Comparison of ENCODE assay signal across 8 cellular contexts in the genomic region with DNA sequence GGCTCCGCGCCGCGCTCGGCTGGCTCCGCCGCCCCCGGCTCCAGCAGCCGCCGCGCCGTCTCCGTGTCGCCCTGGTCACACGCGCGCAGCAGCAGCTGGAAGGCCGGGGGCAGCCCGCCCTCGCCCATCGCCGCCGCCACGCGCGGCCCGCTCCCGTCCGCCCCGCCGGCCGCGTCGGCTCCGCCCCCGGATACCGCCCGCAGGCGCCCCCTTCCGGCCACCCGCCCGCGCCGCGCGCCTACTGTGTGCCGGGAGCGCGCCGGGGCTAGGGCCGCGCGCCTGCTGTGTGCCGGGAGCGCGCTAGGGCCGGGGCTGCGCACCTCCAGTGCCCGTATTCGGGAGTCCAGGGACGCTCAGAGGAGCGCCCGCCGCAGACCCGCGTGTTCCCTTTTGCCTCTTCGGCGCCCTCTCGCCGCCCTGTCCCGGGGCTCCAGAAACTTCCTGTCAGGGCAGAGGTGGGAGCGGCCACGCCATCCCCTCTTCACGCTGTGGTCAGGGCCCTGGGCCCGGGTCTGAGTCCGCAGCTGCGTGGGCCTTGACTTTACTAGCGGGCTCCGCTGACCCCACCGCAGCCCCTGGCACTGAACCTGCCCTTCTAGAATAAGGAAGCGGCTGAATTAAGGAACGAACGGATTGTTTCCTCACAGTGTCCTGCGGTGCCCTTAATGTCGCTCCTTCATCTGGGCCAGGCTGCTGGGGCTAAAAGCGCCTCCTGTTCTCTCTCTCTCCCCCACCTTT.
DNase-seq lines count a peak whose midpoint lies in the region; ATAC-seq lines count a peak whose summit lies in the region.

A gene (minus strand): TSS at position 192 of the 738 bp plus-strand sequence. CDS start 64 bp downstream, at position 128.

- no peaks in the 10 kb centered on the region for H3K36me3 ChIP-seq in effector memory CD4-positive, alpha-beta T cell (ENCODE audit: control insufficient read depth, insufficient read depth, low read length)

- no peaks in the 10 kb centered on the region for H3K36me3 Mint-ChIP-seq in memory B cell

- peaks cover 21% of the 10 kb centered on the region for H3K4me1 Mint-ChIP-seq in memory B cell

- H3K27ac ChIP-seq in effector memory CD4-positive, alpha-beta T cell (ENCODE audit: insufficient read depth, low read length, poor library complexity, severe bottlenecking) = peak within 1 kb of the TSS; percentile 39

- DNase-seq in ACHN (peak; percentile 79), NCI-H69 (lab: John Stamatoyannopoulos, UW) (peak; percentile 94), memory B cell (ENCODE audit: low spot score in 2 of 2) (peak; percentile 90 to 96)
- DNase-seq in activated CD8-positive, alpha-beta memory T cell treated with anti-CD3 and anti-CD28 coated beads for 1 hour (ENCODE audit: extremely low read depth in 1 of 2, low read depth in 1 of 2) = peak; percentile 49 to 79
- DNase-seq in effector memory CD4-positive, alpha-beta T cell = peak; percentile 66 to 71 (median 69)
- DNase-seq in stimulated activated CD8-positive, alpha-beta memory T cell treated with anti-CD3 and anti-CD28 coated beads, Interleukin-12 subunit alpha, Interleukin-12 subunit beta, amount 100 ng/mL, for 1 hour (ENCODE audit: low read depth) = peak; percentile 72

- in situ Hi-C loops in ACHN (cut with HindIII; ENCODE audit: low pct_ligation_motif_present, low pct_unique_long_range_greater_than_20kb, low sequenced_read_pairs) = no loop called here

- H3K4me3 ChIP-seq in effector memory CD4-positive, alpha-beta T cell (ENCODE audit: insufficient read depth, low read depth, low read length, poor library complexity, severe bottlenecking) = peak within 1 kb of the TSS; percentile 68

- no peaks in the 10 kb centered on the region for H3K27me3 ChIP-seq in effector memory CD4-positive, alpha-beta T cell (replicated peaks; ENCODE audit: control insufficient read depth, insufficient read depth, low read length, poor library complexity, severe bottlenecking)

- H3K9me3 Mint-ChIP-seq in memory B cell = peaks cover 1% of the 10 kb centered on the region

- peak within 1 kb of the TSS; percentile 79 for H3K27ac Mint-ChIP-seq in memory B cell

- H3K4me3 Mint-ChIP-seq in memory B cell = peak within 1 kb of the TSS; percentile 93

- ATAC-seq in GM18511 (IDR thresholded peaks at IDR 0.05; ENCODE audit: unreplicated experiment) (peak; percentile 96), HG03064 (IDR thresholded peaks at IDR 0.05; ENCODE audit: low read depth, unreplicated experiment) (peak; percentile 88), memory B cell (ENCODE audit: low read depth) (peak; percentile 92)

- no peaks in the 10 kb centered on the region for H3K9me3 ChIP-seq in effector memory CD4-positive, alpha-beta T cell (ENCODE audit: control insufficient read depth, low read length)

- H3K4me1 ChIP-seq in effector memory CD4-positive, alpha-beta T cell (ENCODE audit: control insufficient read depth, insufficient read depth, low read length, poor library complexity, severe bottlenecking) = peaks cover 7% of the 10 kb centered on the region

- H3K27me3 Mint-ChIP-seq in memory B cell = no peaks in the 10 kb centered on the region

Comparison
In these comparisons a context has a peak if more than half of its experiments do, and no peak if none do; other contexts are left out.
1. Peak in every context shown above with its lines: DNase-seq, ATAC-seq, H3K4me3 ChIP-seq and H3K27ac ChIP-seq.